ENCODE assay signal across 1 cellular context in genomic region chr20:1212607-1213396, GRCh38.
TF ChIP-seq lines count a peak whose summit lies in the region.

No MANE protein-coding gene starts in this region.

TF ChIP-seq in HepG2, 621 proteins besides CTCF, POLR2A, EP300 and RAD21 (continued from another document and continues in another):
- TF ChIP-seq ZUFSP (CRISPR knock-in tag; IDR thresholded peaks at IDR 0.05; ENCODE audit: borderline replicate concordance) (no peak), PLRG1 (conservative IDR thresholded peaks at IDR 0.05) (no peak), MZF1 (CRISPR knock-in tag; IDR thresholded peaks at IDR 0.05; ENCODE audit: borderline replicate concordance) (0 out of 2 replicates have a peak, but pooled peaks have one; percentile 39), ZSCAN21 (CRISPR knock-in tag; IDR thresholded peaks at IDR 0.05; ENCODE audit: borderline replicate concordance) (0 out of 2 replicates have a peak, but pooled peaks have one; percentile 35), ZNF180 (CRISPR knock-in tag; IDR thresholded peaks at IDR 0.05; ENCODE audit: borderline replicate concordance, low read depth) (no peak), KAT2B (IDR thresholded peaks at IDR 0.05; ENCODE audit: borderline replicate concordance, low read depth, low read length) (no peak), RERE (CRISPR knock-in tag; IDR thresholded peaks at IDR 0.05; ENCODE audit: low read depth) (no peak), ZNF589 (CRISPR knock-in tag; conservative IDR thresholded peaks at IDR 0.05) (no peak), BCL3 (CRISPR knock-in tag; IDR thresholded peaks at IDR 0.05) (0 out of 2 replicates have a peak, but pooled peaks have one; percentile 76), GATAD2A (CRISPR knock-in tag; IDR thresholded peaks at IDR 0.05) (peak; percentile 61), LRRFIP1 (CRISPR knock-in tag; conservative IDR thresholded peaks at IDR 0.05) (no peak; the same call in 1 of the 2 replicates), STAT5B (CRISPR knock-in tag; IDR thresholded peaks at IDR 0.05) (no peak), GABPB1 (CRISPR knock-in tag; IDR thresholded peaks at IDR 0.05) (peak; percentile 34; the same call in 1 of the 2 replicates), HNF1B (CRISPR knock-in tag; IDR thresholded peaks at IDR 0.05) (0 out of 2 replicates have a peak, but pooled peaks have one; percentile 66), XRCC5 (optimal IDR thresholded peaks at IDR 0.05; ENCODE audit: low read length) (peak; percentile 97), ZNF317 (CRISPR knock-in tag; IDR thresholded peaks at IDR 0.05) (no peak), ZNF577 (CRISPR knock-in tag; IDR thresholded peaks at IDR 0.05; ENCODE audit: borderline replicate concordance, low read depth) (no peak), KMT2B (CRISPR knock-in tag; IDR thresholded peaks at IDR 0.05) (0 out of 2 replicates have a peak, but pooled peaks have one; percentile 41), ZNF281 (CRISPR knock-in tag; IDR thresholded peaks at IDR 0.05; ENCODE audit: borderline replicate concordance) (no peak), ZNF75D (CRISPR knock-in tag; IDR thresholded peaks at IDR 0.05; ENCODE audit: borderline replicate concordance) (no peak), TOE1 (CRISPR knock-in tag; IDR thresholded peaks at IDR 0.05) (no peak), NFE2 (CRISPR knock-in tag; IDR thresholded peaks at IDR 0.05) (no peak), ZXDC (CRISPR knock-in tag; IDR thresholded peaks at IDR 0.05) (no peak), ZNF414 (CRISPR knock-in tag; IDR thresholded peaks at IDR 0.05) (peak; percentile 60; the same call in 1 of the 2 replicates), FOXP1 (IDR thresholded peaks at IDR 0.05) (no peak), FOXP1 (CRISPR knock-in tag; IDR thresholded peaks at IDR 0.05) (no peak; the same call in 1 of the 2 replicates), NFIC (IDR thresholded peaks at IDR 0.05; ENCODE audit: low read length) (no peak), ZBTB14 (CRISPR knock-in tag; IDR thresholded peaks at IDR 0.05) (peak; percentile 52; the same call in 1 of the 2 replicates), USF2 (IDR thresholded peaks at IDR 0.05; ENCODE audit: low read depth, low read length) (no peak), USF2 (CRISPR knock-in tag; IDR thresholded peaks at IDR 0.05; ENCODE audit: borderline replicate concordance) (no peak)
